In the genomic region with DNA sequence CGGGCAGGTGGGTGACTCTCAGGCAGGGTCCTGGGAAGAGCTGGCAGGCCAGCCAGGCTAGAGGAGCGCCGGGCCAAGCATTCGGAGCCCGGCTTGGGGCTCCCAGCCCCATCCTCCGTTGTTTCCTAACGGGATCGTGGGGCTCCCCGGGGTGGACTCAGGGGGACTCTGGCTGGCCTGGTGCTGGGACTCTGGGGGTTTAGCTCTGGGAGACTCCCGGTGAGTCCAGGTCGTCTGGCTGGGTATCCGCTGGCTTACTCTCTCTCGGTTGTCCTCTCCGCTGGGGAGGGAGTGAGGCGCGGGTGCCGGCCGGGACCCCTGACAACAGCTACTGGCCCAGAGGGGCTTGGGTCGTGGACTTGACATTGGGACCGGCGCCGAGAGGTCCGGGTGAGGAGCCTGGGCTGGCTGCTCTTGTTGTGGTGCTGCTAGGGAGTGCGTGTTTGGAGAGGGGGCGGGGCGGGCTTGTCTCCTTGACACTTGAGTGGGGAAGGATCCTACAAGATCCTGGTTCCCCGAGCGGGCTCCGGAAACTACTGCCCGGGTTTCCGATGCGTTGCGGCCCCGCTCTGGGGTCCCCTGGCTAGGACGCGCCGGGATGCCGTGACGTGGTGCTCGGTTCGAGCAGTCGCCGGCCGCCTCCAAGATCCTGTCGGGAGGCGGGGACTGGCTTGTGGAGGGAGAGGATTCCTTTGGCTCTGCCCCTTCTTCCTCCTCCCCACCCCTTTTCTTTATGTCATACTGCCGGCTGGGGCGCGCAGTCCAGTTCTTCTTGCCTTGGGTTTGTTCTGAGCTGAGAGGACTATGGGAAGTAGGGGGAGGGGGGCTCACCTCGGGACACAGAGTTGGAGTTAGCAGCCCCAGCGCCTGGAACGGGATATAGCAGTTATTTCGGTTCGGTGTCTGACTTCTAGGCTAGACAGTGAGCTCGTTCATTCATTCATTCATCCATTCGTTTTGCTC, we compare ENCODE assay signal across 1 cellular context.
TF ChIP-seq lines count a peak whose summit lies in the region.

No MANE protein-coding gene starts in this region.

TF ChIP-seq in K562, 482 proteins besides CTCF, POLR2A, EP300 and RAD21 (continued from another document and continues in another):
- TF ChIP-seq, protein P1, sequence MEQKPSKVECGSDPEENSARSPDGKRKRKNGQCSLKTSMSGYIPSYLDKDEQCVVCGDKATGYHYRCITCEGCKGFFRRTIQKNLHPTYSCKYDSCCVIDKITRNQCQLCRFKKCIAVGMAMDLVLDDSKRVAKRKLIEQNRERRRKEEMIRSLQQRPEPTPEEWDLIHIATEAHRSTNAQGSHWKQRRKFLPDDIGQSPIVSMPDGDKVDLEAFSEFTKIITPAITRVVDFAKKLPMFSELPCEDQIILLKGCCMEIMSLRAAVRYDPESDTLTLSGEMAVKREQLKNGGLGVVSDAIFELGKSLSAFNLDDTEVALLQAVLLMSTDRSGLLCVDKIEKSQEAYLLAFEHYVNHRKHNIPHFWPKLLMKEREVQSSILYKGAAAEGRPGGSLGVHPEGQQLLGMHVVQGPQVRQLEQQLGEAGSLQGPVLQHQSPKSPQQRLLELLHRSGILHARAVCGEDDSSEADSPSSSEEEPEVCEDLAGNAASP (IDR thresholded peaks at IDR 0.05): no peak
- 0 out of 2 replicates have a peak, but pooled peaks have one; percentile 9 for TF ChIP-seq CHD2 (IDR thresholded peaks at IDR 0.05; ENCODE audit: low read depth, low read length)
- TF ChIP-seq HMGN3 (IDR thresholded peaks at IDR 0.05; ENCODE audit: borderline replicate concordance, extremely low read depth, insufficient read length, low read depth, low read length): no peak
- TF ChIP-seq RBFOX2 (IDR thresholded peaks at IDR 0.05; ENCODE audit: low read depth, low read length): peak; percentile 74
- TF ChIP-seq SAP30 (IDR thresholded peaks at IDR 0.05; ENCODE audit: borderline replicate concordance, insufficient read depth, low read depth, low read length, poor library complexity, severe bottlenecking): peak; percentile 34
- TF ChIP-seq, protein P2, sequence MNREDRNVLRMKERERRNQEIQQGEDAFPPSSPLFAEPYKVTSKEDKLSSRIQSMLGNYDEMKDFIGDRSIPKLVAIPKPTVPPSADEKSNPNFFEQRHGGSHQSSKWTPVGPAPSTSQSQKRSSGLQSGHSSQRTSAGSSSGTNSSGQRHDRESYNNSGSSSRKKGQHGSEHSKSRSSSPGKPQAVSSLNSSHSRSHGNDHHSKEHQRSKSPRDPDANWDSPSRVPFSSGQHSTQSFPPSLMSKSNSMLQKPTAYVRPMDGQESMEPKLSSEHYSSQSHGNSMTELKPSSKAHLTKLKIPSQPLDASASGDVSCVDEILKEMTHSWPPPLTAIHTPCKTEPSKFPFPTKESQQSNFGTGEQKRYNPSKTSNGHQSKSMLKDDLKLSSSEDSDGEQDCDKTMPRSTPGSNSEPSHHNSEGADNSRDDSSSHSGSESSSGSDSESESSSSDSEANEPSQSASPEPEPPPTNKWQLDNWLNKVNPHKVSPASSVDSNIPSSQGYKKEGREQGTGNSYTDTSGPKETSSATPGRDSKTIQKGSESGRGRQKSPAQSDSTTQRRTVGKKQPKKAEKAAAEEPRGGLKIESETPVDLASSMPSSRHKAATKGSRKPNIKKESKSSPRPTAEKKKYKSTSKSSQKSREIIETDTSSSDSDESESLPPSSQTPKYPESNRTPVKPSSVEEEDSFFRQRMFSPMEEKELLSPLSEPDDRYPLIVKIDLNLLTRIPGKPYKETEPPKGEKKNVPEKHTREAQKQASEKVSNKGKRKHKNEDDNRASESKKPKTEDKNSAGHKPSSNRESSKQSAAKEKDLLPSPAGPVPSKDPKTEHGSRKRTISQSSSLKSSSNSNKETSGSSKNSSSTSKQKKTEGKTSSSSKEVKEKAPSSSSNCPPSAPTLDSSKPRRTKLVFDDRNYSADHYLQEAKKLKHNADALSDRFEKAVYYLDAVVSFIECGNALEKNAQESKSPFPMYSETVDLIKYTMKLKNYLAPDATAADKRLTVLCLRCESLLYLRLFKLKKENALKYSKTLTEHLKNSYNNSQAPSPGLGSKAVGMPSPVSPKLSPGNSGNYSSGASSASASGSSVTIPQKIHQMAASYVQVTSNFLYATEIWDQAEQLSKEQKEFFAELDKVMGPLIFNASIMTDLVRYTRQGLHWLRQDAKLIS (CRISPR knock-in tag; IDR thresholded peaks at IDR 0.05): peak; percentile 13; the same call in 1 of the 2 replicates
- no peak for TF ChIP-seq ZNF217 (CRISPR knock-in tag; IDR thresholded peaks at IDR 0.05)
- TF ChIP-seq, protein P3, sequence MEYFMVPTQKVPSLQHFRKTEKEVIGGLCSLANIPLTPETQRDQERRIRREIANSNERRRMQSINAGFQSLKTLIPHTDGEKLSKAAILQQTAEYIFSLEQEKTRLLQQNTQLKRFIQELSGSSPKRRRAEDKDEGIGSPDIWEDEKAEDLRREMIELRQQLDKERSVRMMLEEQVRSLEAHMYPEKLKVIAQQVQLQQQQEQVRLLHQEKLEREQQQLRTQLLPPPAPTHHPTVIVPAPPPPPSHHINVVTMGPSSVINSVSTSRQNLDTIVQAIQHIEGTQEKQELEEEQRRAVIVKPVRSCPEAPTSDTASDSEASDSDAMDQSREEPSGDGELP (CRISPR knock-in tag; IDR thresholded peaks at IDR 0.05; ENCODE audit: borderline replicate concordance): peak; percentile 62
- peak in 1 of 2 experiments; percentile 69; a peak in 1 of 4 replicates for TF ChIP-seq TEAD1 (CRISPR knock-in tag; IDR thresholded peaks at IDR 0.05)
- no peak for TF ChIP-seq CHD4 (IDR thresholded peaks at IDR 0.05; ENCODE audit: insufficient read depth, insufficient replicate concordance, low read depth, low read length, poor library complexity, severe bottlenecking)
- TF ChIP-seq, protein P4, sequence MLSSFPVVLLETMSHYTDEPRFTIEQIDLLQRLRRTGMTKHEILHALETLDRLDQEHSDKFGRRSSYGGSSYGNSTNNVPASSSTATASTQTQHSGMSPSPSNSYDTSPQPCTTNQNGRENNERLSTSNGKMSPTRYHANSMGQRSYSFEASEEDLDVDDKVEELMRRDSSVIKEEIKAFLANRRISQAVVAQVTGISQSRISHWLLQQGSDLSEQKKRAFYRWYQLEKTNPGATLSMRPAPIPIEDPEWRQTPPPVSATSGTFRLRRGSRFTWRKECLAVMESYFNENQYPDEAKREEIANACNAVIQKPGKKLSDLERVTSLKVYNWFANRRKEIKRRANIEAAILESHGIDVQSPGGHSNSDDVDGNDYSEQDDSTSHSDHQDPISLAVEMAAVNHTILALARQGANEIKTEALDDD (IDR thresholded peaks at IDR 0.05): 0 out of 2 replicates have a peak, but pooled peaks have one; percentile 28
- no peak for TF ChIP-seq SMAD4 (CRISPR knock-in tag; conservative IDR thresholded peaks at IDR 0.05)
- TF ChIP-seq, protein P5, sequence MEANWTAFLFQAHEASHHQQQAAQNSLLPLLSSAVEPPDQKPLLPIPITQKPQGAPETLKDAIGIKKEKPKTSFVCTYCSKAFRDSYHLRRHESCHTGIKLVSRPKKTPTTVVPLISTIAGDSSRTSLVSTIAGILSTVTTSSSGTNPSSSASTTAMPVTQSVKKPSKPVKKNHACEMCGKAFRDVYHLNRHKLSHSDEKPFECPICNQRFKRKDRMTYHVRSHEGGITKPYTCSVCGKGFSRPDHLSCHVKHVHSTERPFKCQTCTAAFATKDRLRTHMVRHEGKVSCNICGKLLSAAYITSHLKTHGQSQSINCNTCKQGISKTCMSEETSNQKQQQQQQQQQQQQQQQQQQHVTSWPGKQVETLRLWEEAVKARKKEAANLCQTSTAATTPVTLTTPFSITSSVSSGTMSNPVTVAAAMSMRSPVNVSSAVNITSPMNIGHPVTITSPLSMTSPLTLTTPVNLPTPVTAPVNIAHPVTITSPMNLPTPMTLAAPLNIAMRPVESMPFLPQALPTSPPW (CRISPR knock-in tag; IDR thresholded peaks at IDR 0.05): peak; percentile 59
- TF ChIP-seq, protein P6, sequence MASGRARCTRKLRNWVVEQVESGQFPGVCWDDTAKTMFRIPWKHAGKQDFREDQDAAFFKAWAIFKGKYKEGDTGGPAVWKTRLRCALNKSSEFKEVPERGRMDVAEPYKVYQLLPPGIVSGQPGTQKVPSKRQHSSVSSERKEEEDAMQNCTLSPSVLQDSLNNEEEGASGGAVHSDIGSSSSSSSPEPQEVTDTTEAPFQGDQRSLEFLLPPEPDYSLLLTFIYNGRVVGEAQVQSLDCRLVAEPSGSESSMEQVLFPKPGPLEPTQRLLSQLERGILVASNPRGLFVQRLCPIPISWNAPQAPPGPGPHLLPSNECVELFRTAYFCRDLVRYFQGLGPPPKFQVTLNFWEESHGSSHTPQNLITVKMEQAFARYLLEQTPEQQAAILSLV (tag; IDR thresholded peaks at IDR 0.05): no peak
- TF ChIP-seq CREM (IDR thresholded peaks at IDR 0.05; ENCODE audit: low read depth): peak; percentile 72
- no peak for TF ChIP-seq KDM1A (IDR thresholded peaks at IDR 0.05)
- TF ChIP-seq MIER1 (IDR thresholded peaks at IDR 0.05; ENCODE audit: low read depth): no peak
- TF ChIP-seq ZNF23 (CRISPR knock-in tag; IDR thresholded peaks at IDR 0.05): no peak
- TF ChIP-seq ATF1 (CRISPR knock-in tag; IDR thresholded peaks at IDR 0.05): no peak
- TF ChIP-seq ATF1 (tag; IDR thresholded peaks at IDR 0.05): peak; percentile 69
- TF ChIP-seq MBD2 (IDR thresholded peaks at IDR 0.05; ENCODE audit: borderline replicate concordance, low read depth): 0 out of 2 replicates have a peak, but pooled peaks have one; percentile 31
- no peak for TF ChIP-seq IRF2 (CRISPR knock-in tag; IDR thresholded peaks at IDR 0.05)
- 0 out of 4 replicates have a peak, but pooled peaks of 1 of the 2 experiments have one; percentile 52 for TF ChIP-seq KDM4B (IDR thresholded peaks at IDR 0.05; ENCODE audit: borderline replicate concordance in 2 of 2, low read depth in 1 of 2)
- TF ChIP-seq, protein P7, sequence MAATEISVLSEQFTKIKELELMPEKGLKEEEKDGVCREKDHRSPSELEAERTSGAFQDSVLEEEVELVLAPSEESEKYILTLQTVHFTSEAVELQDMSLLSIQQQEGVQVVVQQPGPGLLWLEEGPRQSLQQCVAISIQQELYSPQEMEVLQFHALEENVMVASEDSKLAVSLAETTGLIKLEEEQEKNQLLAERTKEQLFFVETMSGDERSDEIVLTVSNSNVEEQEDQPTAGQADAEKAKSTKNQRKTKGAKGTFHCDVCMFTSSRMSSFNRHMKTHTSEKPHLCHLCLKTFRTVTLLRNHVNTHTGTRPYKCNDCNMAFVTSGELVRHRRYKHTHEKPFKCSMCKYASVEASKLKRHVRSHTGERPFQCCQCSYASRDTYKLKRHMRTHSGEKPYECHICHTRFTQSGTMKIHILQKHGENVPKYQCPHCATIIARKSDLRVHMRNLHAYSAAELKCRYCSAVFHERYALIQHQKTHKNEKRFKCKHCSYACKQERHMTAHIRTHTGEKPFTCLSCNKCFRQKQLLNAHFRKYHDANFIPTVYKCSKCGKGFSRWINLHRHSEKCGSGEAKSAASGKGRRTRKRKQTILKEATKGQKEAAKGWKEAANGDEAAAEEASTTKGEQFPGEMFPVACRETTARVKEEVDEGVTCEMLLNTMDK (IDR thresholded peaks at IDR 0.05; ENCODE audit: borderline replicate concordance, insufficient read depth, low read depth, low read length, poor library complexity, severe bottlenecking): no peak
- TF ChIP-seq HDAC1 (IDR thresholded peaks at IDR 0.05): peak in 1 of 2 experiments; percentile 44; a peak in 2 of 4 replicates
- 0 out of 2 replicates have a peak, but pooled peaks have one; percentile 56 for TF ChIP-seq ZNF232 (CRISPR knock-in tag; IDR thresholded peaks at IDR 0.05)
- TF ChIP-seq ZKSCAN8 (CRISPR knock-in tag; IDR thresholded peaks at IDR 0.05): no peak
- TF ChIP-seq, protein P8, sequence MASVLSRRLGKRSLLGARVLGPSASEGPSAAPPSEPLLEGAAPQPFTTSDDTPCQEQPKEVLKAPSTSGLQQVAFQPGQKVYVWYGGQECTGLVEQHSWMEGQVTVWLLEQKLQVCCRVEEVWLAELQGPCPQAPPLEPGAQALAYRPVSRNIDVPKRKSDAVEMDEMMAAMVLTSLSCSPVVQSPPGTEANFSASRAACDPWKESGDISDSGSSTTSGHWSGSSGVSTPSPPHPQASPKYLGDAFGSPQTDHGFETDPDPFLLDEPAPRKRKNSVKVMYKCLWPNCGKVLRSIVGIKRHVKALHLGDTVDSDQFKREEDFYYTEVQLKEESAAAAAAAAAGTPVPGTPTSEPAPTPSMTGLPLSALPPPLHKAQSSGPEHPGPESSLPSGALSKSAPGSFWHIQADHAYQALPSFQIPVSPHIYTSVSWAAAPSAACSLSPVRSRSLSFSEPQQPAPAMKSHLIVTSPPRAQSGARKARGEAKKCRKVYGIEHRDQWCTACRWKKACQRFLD (CRISPR knock-in tag; IDR thresholded peaks at IDR 0.05): peak; percentile 66; the same call in 1 of the 2 replicates
- TF ChIP-seq NFE2L1 (tag; IDR thresholded peaks at IDR 0.05; ENCODE audit: borderline replicate concordance, low read depth): no peak
- TF ChIP-seq ZNF551 (CRISPR knock-in tag; IDR thresholded peaks at IDR 0.05): no peak
- no peak for TF ChIP-seq CBX8 (IDR thresholded peaks at IDR 0.05; ENCODE audit: borderline replicate concordance, extremely low read depth, low read depth, low read length, poor library complexity, severe bottlenecking)
- TF ChIP-seq, protein P9, sequence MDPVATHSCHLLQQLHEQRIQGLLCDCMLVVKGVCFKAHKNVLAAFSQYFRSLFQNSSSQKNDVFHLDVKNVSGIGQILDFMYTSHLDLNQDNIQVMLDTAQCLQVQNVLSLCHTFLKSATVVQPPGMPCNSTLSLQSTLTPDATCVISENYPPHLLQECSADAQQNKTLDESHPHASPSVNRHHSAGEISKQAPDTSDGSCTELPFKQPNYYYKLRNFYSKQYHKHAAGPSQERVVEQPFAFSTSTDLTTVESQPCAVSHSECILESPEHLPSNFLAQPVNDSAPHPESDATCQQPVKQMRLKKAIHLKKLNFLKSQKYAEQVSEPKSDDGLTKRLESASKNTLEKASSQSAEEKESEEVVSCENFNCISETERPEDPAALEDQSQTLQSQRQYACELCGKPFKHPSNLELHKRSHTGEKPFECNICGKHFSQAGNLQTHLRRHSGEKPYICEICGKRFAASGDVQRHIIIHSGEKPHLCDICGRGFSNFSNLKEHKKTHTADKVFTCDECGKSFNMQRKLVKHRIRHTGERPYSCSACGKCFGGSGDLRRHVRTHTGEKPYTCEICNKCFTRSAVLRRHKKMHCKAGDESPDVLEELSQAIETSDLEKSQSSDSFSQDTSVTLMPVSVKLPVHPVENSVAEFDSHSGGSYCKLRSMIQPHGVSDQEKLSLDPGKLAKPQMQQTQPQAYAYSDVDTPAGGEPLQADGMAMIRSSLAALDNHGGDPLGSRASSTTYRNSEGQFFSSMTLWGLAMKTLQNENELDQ (CRISPR knock-in tag; IDR thresholded peaks at IDR 0.05; ENCODE audit: borderline replicate concordance): no peak; the same call in 1 of the 2 replicates
- peak; percentile 50; the same call in 1 of the 2 replicates for TF ChIP-seq ATF7 (IDR thresholded peaks at IDR 0.05)
- TF ChIP-seq CREB1 (IDR thresholded peaks at IDR 0.05): no peak; the same call in 1 of the 2 replicates
- peak; percentile 57; the same call in 1 of the 2 replicates for TF ChIP-seq CREB1 (CRISPR knock-in tag; IDR thresholded peaks at IDR 0.05)
- TF ChIP-seq KLF10 (CRISPR knock-in tag; IDR thresholded peaks at IDR 0.05): no peak
- TF ChIP-seq, protein P10, sequence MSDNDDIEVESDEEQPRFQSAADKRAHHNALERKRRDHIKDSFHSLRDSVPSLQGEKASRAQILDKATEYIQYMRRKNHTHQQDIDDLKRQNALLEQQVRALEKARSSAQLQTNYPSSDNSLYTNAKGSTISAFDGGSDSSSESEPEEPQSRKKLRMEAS (CRISPR knock-in tag; IDR thresholded peaks at IDR 0.05): peak; percentile 75
- peak in 1 of 2 experiments; percentile 83; a peak in 2 of 4 replicates for TF ChIP-seq FOXA3 (CRISPR knock-in tag; conservative IDR thresholded peaks at IDR 0.05 in 1 of 2, IDR thresholded peaks at IDR 0.05 in 1 of 2)
